Comparison of ENCODE assay signal across 29 cellular contexts in the genomic region with DNA sequence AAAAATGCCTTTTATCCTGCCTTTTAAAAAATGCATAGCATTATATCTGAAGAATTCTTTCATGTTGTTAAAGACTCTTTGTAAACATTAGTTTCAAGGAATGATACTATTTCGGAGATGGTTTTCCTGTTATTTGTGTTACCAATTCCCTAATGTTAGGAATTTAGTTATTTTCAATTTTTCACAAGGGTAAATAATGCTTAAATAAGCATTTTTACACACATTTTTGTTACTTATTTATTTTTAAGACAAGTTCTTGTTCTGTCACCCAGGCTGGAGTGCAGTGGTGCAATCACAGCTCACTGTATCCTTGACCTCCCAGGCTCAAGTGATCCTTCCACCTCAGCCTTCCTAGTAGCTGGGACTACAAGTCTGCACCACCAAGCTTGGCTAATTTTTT.
"Had no signal": no experiment of that assay in that cellular context is flagged by ENCODE, and none has a peak within 500 bp of the region (broad histone marks: within the 10 kb centered on the region; RNA-seq: fewer than 3 reads in every experiment).

No MANE protein-coding gene starts in this region.

- H2AFZ ChIP-seq: PC-9 had no signal

- H3K27ac ChIP-seq: PC-9, VCaP had no signal

- H3K4me3 ChIP-seq: PC-9 had no signal

- H3K36me3 Mint-ChIP-seq: activated CD4-positive, alpha-beta memory T cell treated with anti-CD3 and anti-CD28 coated beads for 36 hours had no signal

- ATAC-seq: activated T-cell treated with anti-CD3 and anti-CD28 coated beads, Interleukin-2, amount 50 U/mL, for 4 hours had no signal

- H3K4me3 Mint-ChIP-seq: activated B cell treated with CpG ODN at 0.5 μM for 24 hours; activated CD4-positive, alpha-beta memory T cell treated with anti-CD3 and anti-CD28 coated beads for 36 hours; activated naive CD4-positive, alpha-beta T cell treated with anti-CD3 and anti-CD28 coated beads, Interleukin-2, amount 10 ng/mL, durations not matched to agents 7 days and 5 days; activated naive CD8-positive, alpha-beta T cell; activated T-cell treated with anti-CD3 and anti-CD28 coated beads, Interleukin-2, amount 50 U/mL, for 4 hours had no signal

- DNase-seq: activated B cell treated with CpG ODN at 0.5 μM for 24 hours; activated CD4-positive, alpha-beta memory T cell treated with anti-CD3 and anti-CD28 coated beads for 36 hours; activated CD4-positive, alpha-beta T cell treated with anti-CD3 and anti-CD28 coated beads for 4 hours; activated CD4-positive, alpha-beta T cell treated with anti-CD3 and anti-CD28 coated beads, Interleukin-2, amount 50 U/mL, for 1 hour; activated CD4-positive, CD25-positive, alpha-beta regulatory T cell treated with anti-CD3 and anti-CD28 coated beads, Interleukin-2, amount 50 U/mL, for 72 hours; activated CD8-positive, alpha-beta memory T cell treated with anti-CD3 and anti-CD28 coated beads, Interleukin-2, amount 50 U/mL, for 4 hours; activated effector memory CD4-positive, alpha-beta T cell treated with Interleukin-2 at 50 U/mL for 16 hours; activated naive CD4-positive, alpha-beta T cell treated with anti-CD3 and anti-CD28 coated beads, Interleukin-2, amount 10 ng/mL, durations not matched to agents 7 days and 5 days; activated T-cell treated with anti-CD3 and anti-CD28 coated beads for 4 hours; activated T-cell treated with anti-CD3 and anti-CD28 coated beads, Interleukin-2, amount 50 U/mL, for 4 hours; amniotic stem cell; aorta; NCI-H1048; NCI-H1105 treated with DMSO at 0.1 percent for 48 hours; NCI-H1436; NCI-H1694; NCI-H1930; NCI-H2081 treated with DMSO at 0.1 percent for 48 hours; NCI-H226; NCI-H524 treated with DMSO at 0.1 percent for 48 hours; NK-92 treated with Interleukin-12 subunit alpha and Interleukin-12 subunit beta, amount 100 ng/mL, for 24 hours; PC-9; Right ventricle myocardium superior; SW 1271; T-helper 1 cell; T-helper 2 cell; T-helper 9 cell had no signal

- H3K4me2 ChIP-seq: PC-9 had no signal

- H3K27ac Mint-ChIP-seq: activated B cell treated with CpG ODN at 0.5 μM for 24 hours; activated CD4-positive, alpha-beta memory T cell treated with anti-CD3 and anti-CD28 coated beads for 36 hours; activated naive CD4-positive, alpha-beta T cell treated with anti-CD3 and anti-CD28 coated beads, Interleukin-2, amount 10 ng/mL, durations not matched to agents 7 days and 5 days; activated naive CD8-positive, alpha-beta T cell had no signal

- H3K27me3 Mint-ChIP-seq: activated B cell treated with CpG ODN at 0.5 μM for 24 hours; activated CD4-positive, alpha-beta memory T cell treated with anti-CD3 and anti-CD28 coated beads for 36 hours; activated naive CD4-positive, alpha-beta T cell treated with anti-CD3 and anti-CD28 coated beads, Interleukin-2, amount 10 ng/mL, durations not matched to agents 7 days and 5 days; activated naive CD8-positive, alpha-beta T cell had no signal
